Comparison of ENCODE assay signal across 14 cellular contexts in genomic region chr5:17267099-17267498, GRCh38. TPM values are rescaled to one million over a fixed set of nuclear protein-coding genes. Genes with fewer than 3 reads are reported as not detected.
DNase-seq lines count a peak whose midpoint lies in the region; ATAC-seq, FAIRE-seq and TF ChIP-seq lines count a peak whose summit lies in the region.
"Had no signal": no experiment of that assay in that cellular context is flagged by ENCODE, and none has a peak within 500 bp of the region (broad histone marks: within the 10 kb centered on the region; RNA-seq: fewer than 3 reads in every experiment).

No MANE protein-coding gene starts in this region.

- CTCF ChIA-PET in activated CD8-positive, alpha-beta T cell treated with anti-CD3 and anti-CD28 coated beads, Interleukin-2, amount 10 ng/mL, durations not matched to agents 7 days and 5 days (lab: Charles Lee): no interaction called here
- CTCF ChIA-PET in CD8-positive, alpha-beta memory T cell (lab: Charles Lee): no interaction called here

- TF ChIP-seq CTCF in neutrophil (IDR thresholded peaks at IDR 0.05) (no peak), kidney (IDR thresholded peaks at IDR 0.05; ENCODE audit: borderline replicate concordance, extremely low read depth, insufficient read depth) (no peak)

- H3K4me3 ChIP-seq in neutrophil (ENCODE audit: low read depth in 1 of 2, low read length in 1 of 2) (no peak overlapping the region), kidney (ENCODE audit: low read length in 2 of 2) (no peak overlapping the region)
- H3K4me3 ChIP-seq in CD8-positive, alpha-beta memory T cell (ENCODE audit: low read length): no peak overlapping the region
- H3K4me3 ChIP-seq: heart left ventricle, suprapubic skin had no signal

- no peak for FAIRE-seq in kidney (lab: Jason Lieb, UNC)

- no peak overlapping the region for H3K9ac ChIP-seq in kidney (ENCODE audit: low read length in 2 of 2)

- no peaks in the 10 kb centered on the region for H3K36me3 Mint-ChIP-seq in activated CD8-positive, alpha-beta T cell treated with anti-CD3 and anti-CD28 coated beads, Interleukin-2, amount 10 ng/mL, durations not matched to agents 7 days and 5 days (ENCODE audit: low read depth)
- H3K36me3 Mint-ChIP-seq in CD8-positive, alpha-beta memory T cell: peaks cover 0 to 2% (median 0%) of the 10 kb centered on the region in 3 donors

- no peaks in the 10 kb centered on the region for H3K9me3 ChIP-seq in neutrophil
- no peaks in the 10 kb centered on the region for H3K9me3 ChIP-seq in kidney (ENCODE audit: control insufficient read depth in 1 of 2, low read length in 2 of 2)
- no peaks in the 10 kb centered on the region for H3K9me3 ChIP-seq in CD8-positive, alpha-beta memory T cell (ENCODE audit: low read length)
- H3K9me3 ChIP-seq: heart left ventricle, suprapubic skin had no signal

- H3K4me3 Mint-ChIP-seq in activated CD8-positive, alpha-beta T cell treated with anti-CD3 and anti-CD28 coated beads, Interleukin-2, amount 10 ng/mL, durations not matched to agents 7 days and 5 days: no peak overlapping the region
- H3K4me3 Mint-ChIP-seq in CD8-positive, alpha-beta memory T cell: no peak overlapping the region

- H3K4me1 ChIP-seq in neutrophil (ENCODE audit: control insufficient read depth in 1 of 2, insufficient read depth in 1 of 2, low read depth in 1 of 2, low read length in 1 of 2) (peaks cover 50 to 73% of the 10 kb centered on the region in 2 experiments), kidney (ENCODE audit: control insufficient read depth in 1 of 2, insufficient read depth in 1 of 2, low read depth in 1 of 2, low read length in 2 of 2) (no peaks in the 10 kb centered on the region)
- no peaks in the 10 kb centered on the region for H3K4me1 ChIP-seq in CD8-positive, alpha-beta memory T cell (ENCODE audit: insufficient read depth, low read length)
- H3K4me1 ChIP-seq: heart left ventricle, suprapubic skin had no signal

- no peak overlapping the region for H3K27ac Mint-ChIP-seq in activated CD8-positive, alpha-beta T cell treated with anti-CD3 and anti-CD28 coated beads, Interleukin-2, amount 10 ng/mL, durations not matched to agents 7 days and 5 days
- no peak overlapping the region for H3K27ac Mint-ChIP-seq in CD8-positive, alpha-beta memory T cell

- H3K27me3 ChIP-seq in neutrophil: no peaks in the 10 kb centered on the region
- H3K27me3 ChIP-seq in CD8-positive, alpha-beta memory T cell (ENCODE audit: insufficient read depth, low read length, poor library complexity, severe bottlenecking): no peaks in the 10 kb centered on the region
- H3K27me3 ChIP-seq: heart left ventricle, suprapubic skin had no signal

- H3K27ac ChIP-seq in neutrophil: peak overlapping the region; percentile 93
- H3K27ac ChIP-seq in kidney (ENCODE audit: low read depth in 2 of 2, low read length in 2 of 2): no peak overlapping the region
- H3K27ac ChIP-seq in CD8-positive, alpha-beta memory T cell (ENCODE audit: low read depth, low read length): no peak overlapping the region
- H3K27ac ChIP-seq: heart left ventricle, suprapubic skin had no signal

- H3K9me3 Mint-ChIP-seq in activated CD8-positive, alpha-beta T cell treated with anti-CD3 and anti-CD28 coated beads, Interleukin-2, amount 10 ng/mL, durations not matched to agents 7 days and 5 days (ENCODE audit: insufficient read depth): no peaks in the 10 kb centered on the region
- H3K9me3 Mint-ChIP-seq in CD8-positive, alpha-beta memory T cell: peaks cover 0 to 7% (median 3%) of the 10 kb centered on the region in 5 donors

- ATAC-seq in GM18870 (IDR thresholded peaks at IDR 0.05; ENCODE audit: unreplicated experiment) (peak; percentile 60), HG02610 (IDR thresholded peaks at IDR 0.05; ENCODE audit: unreplicated experiment) (peak; percentile 67), HG03520 (IDR thresholded peaks at IDR 0.05; ENCODE audit: unreplicated experiment) (peak; percentile 86)
- ATAC-seq in activated CD8-positive, alpha-beta T cell treated with anti-CD3 and anti-CD28 coated beads, Interleukin-2, amount 10 ng/mL, durations not matched to agents 7 days and 5 days: no peak
- ATAC-seq: heart left ventricle had no signal

- no peaks in the 10 kb centered on the region for H3K4me1 Mint-ChIP-seq in activated CD8-positive, alpha-beta T cell treated with anti-CD3 and anti-CD28 coated beads, Interleukin-2, amount 10 ng/mL, durations not matched to agents 7 days and 5 days (ENCODE audit: low read depth)
- no peaks in the 10 kb centered on the region for H3K4me1 Mint-ChIP-seq in CD8-positive, alpha-beta memory T cell

- H3K36me3 ChIP-seq in neutrophil: peaks cover 4% of the 10 kb centered on the region
- H3K36me3 ChIP-seq in kidney (ENCODE audit: control insufficient read depth in 1 of 2, insufficient read depth in 2 of 2, low read length in 2 of 2): no peaks in the 10 kb centered on the region
- H3K36me3 ChIP-seq in CD8-positive, alpha-beta memory T cell (ENCODE audit: insufficient read depth, low read length): no peaks in the 10 kb centered on the region
- H3K36me3 ChIP-seq: heart left ventricle, suprapubic skin had no signal

- intact Hi-C loops in kidney (cut with DNase I): no loop called here

- DNase-seq in kidney: no peak
- DNase-seq in NCI-H1048 (lab: John Stamatoyannopoulos, UW): no peak
- DNase-seq in activated CD8-positive, alpha-beta T cell treated with anti-CD3 and anti-CD28 coated beads, Interleukin-2, amount 10 ng/mL, durations not matched to agents 7 days and 5 days: no peak
- DNase-seq in CD8-positive, alpha-beta memory T cell: no peak
- DNase-seq: amniotic stem cell; effector CD4-positive, alpha-beta T cell; heart left ventricle; NCI-H1436 treated with DMSO at 0.1 percent for 48 hours; NK-92 treated with Interleukin-12 subunit alpha and Interleukin-12 subunit beta, amount 100 ng/mL, for 24 hours had no signal

- H3K27me3 Mint-ChIP-seq in activated CD8-positive, alpha-beta T cell treated with anti-CD3 and anti-CD28 coated beads, Interleukin-2, amount 10 ng/mL, durations not matched to agents 7 days and 5 days (ENCODE audit: low read depth): no peaks in the 10 kb centered on the region
- peaks cover 0 to 2% of the 10 kb centered on the region in 2 donors for H3K27me3 Mint-ChIP-seq in CD8-positive, alpha-beta memory T cell

- POLR2A ChIA-PET in activated CD8-positive, alpha-beta T cell treated with anti-CD3 and anti-CD28 coated beads, Interleukin-2, amount 10 ng/mL, durations not matched to agents 7 days and 5 days (lab: Charles Lee): interaction anchor here (0.6 kb wide), 1 partner anchor 13 kb away, joined by 3 read pairs; no protein-coding TSS in a partner anchor
- POLR2A ChIA-PET in CD8-positive, alpha-beta memory T cell (lab: Charles Lee): no interaction called here

RNA-seq across cellular contexts. Expression of gene BASP1, which starts 49.7 kb away (rescaled TPM):
- 12.5 TPM for total RNA-seq in kidney
- 5.1 TPM for polyA plus RNA-seq in kidney (ENCODE audit: insufficient read depth, low read depth, low replicate concordance)
- not detected for total RNA-seq in activated CD8-positive, alpha-beta T cell treated with anti-CD3 and anti-CD28 coated beads, Interleukin-2, amount 10 ng/mL, durations not matched to agents 7 days and 5 days
- under 1 TPM; 0.28 to 0.49 TPM for total RNA-seq in CD8-positive, alpha-beta memory T cell
- not detected for polyA plus RNA-seq in CD8-positive, alpha-beta memory T cell
